In genomic region chr2:37866535-37866934, GRCh38 we compare ENCODE assay signal across 2 cellular contexts.
TF ChIP-seq lines count a peak whose summit lies in the region.

No MANE protein-coding gene starts in this region.

TF ChIP-seq in liver, 16 proteins besides CTCF, POLR2A, EP300 and RAD21:
- TF ChIP-seq RXRA (IDR thresholded peaks at IDR 0.05) (peak; percentile 43 to 56), FOXA1 (IDR thresholded peaks at IDR 0.05) (no peak), NR2F2 (IDR thresholded peaks at IDR 0.05) (peak; percentile 98), SP1 (IDR thresholded peaks at IDR 0.05) (peak; percentile 22)
TF ChIP-seq in liver: peak in this region for 3.

TF ChIP-seq in HepG2, 621 proteins besides CTCF, POLR2A, EP300 and RAD21:
- TF ChIP-seq FOXP1 (IDR thresholded peaks at IDR 0.05) (no peak), FOXP1 (CRISPR knock-in tag; IDR thresholded peaks at IDR 0.05) (no peak), ATF7-NPFF (CRISPR knock-in tag; IDR thresholded peaks at IDR 0.05; ENCODE audit: low read depth) (no peak), NFKBIZ (CRISPR knock-in tag; IDR thresholded peaks at IDR 0.05) (no peak), RCOR2 (CRISPR knock-in tag; IDR thresholded peaks at IDR 0.05) (no peak), POLR2AphosphoS2 (IDR thresholded peaks at IDR 0.05; ENCODE audit: low read depth, low read length) (no peak), BCL6 (CRISPR knock-in tag; IDR thresholded peaks at IDR 0.05) (no peak)
